Comparison of ENCODE assay signal across 29 cellular contexts in genomic region chr1:161987872-161988271, GRCh38.
"Had no signal": no experiment of that assay in that cellular context is flagged by ENCODE, and none has a peak within 500 bp of the region (broad histone marks: within the 10 kb centered on the region; RNA-seq: fewer than 3 reads in every experiment).

No MANE protein-coding gene starts in this region.

- H3K36me3 Mint-ChIP-seq: stimulated activated naive B cell treated with anti-CD40 and anti-IgM and Interleukin-4, amounts not matched to agents 10 μg/mL and 1 μg/mL and 100 μg/mL, for 72 hours had no signal

- H3K79me2 ChIP-seq: parathyroid adenoma had no signal

- H3K27me3 ChIP-seq: heart left ventricle, neutrophil, right atrium auricular region, right lobe of liver, stomach, testis, thyroid gland, upper lobe of right lung had no signal

- H3K27ac ChIP-seq: left ventricle myocardium inferior, parathyroid adenoma, psoas muscle, right atrium auricular region, right lobe of liver, stomach, testis, thyroid gland, upper lobe of right lung had no signal

- H3K4me1 Mint-ChIP-seq: neural crest cell; stimulated activated naive B cell treated with anti-CD40 and anti-IgM and Interleukin-4, amounts not matched to agents 10 μg/mL and 1 μg/mL and 100 μg/mL, for 72 hours had no signal

- H3K4me1 ChIP-seq: left ventricle myocardium inferior, parathyroid adenoma, psoas muscle, right atrium auricular region, right lobe of liver, testis, thyroid gland, upper lobe of right lung had no signal

- DNase-seq: heart left ventricle; hypothalamus; islet precursor cell; left ventricle myocardium inferior; mesendoderm; midbrain; mucosa of descending colon; naive thymus-derived CD8-positive, alpha-beta T cell; occipital lobe; psoas muscle; right lobe of liver; stimulated activated CD4-positive, alpha-beta T cell treated with anti-CD3 and anti-CD28 coated beads, Interleukin-12 subunit alpha, Interleukin-12 subunit beta, amount 100 ng/mL, for 4 hours; stimulated activated CD4-positive, alpha-beta T cell treated with anti-CD3 and anti-CD28 coated beads, Interleukin-15, amount 100 ng/mL, for 24 hours; stimulated activated CD4-positive, alpha-beta T cell treated with anti-CD3 and anti-CD28 coated beads, Interleukin-2, amount 100 ng/mL, for 24 hours; stimulated activated CD4-positive, alpha-beta T cell treated with anti-CD3 and anti-CD28 coated beads, Interleukin-4, amount 100 ng/mL, for 1 hour; stimulated activated naive B cell treated with anti-CD40 and anti-IgM and Interleukin-4, amounts not matched to agents 10 μg/mL and 1 μg/mL and 100 μg/mL, for 72 hours; stimulated activated naive CD8-positive, alpha-beta T cell treated with anti-CD3 and anti-CD28 coated beads, Interleukin-15, Interleukin-2, amounts not matched to agents 100 U/mL and 50 U/mL, for 24 hours; stomach; testis; thyroid gland; trophoblast cell; upper lobe of right lung had no signal

- H3K9me3 ChIP-seq: mucosa of descending colon, neutrophil, psoas muscle, right lobe of liver, testis, thyroid gland had no signal

- H3K4me3 Mint-ChIP-seq: naive thymus-derived CD8-positive, alpha-beta T cell; nephron; neural crest cell; stimulated activated naive B cell treated with anti-CD40 and anti-IgM and Interleukin-4, amounts not matched to agents 10 μg/mL and 1 μg/mL and 100 μg/mL, for 72 hours had no signal

- H3K36me3 ChIP-seq: neutrophil, right atrium auricular region, right lobe of liver, stomach, thyroid gland, upper lobe of right lung had no signal

- H3K27ac Mint-ChIP-seq: stimulated activated naive B cell treated with anti-CD40 and anti-IgM and Interleukin-4, amounts not matched to agents 10 μg/mL and 1 μg/mL and 100 μg/mL, for 72 hours had no signal

- H2AFZ ChIP-seq: parathyroid adenoma had no signal

- H3K4me3 ChIP-seq: heart left ventricle, left ventricle myocardium inferior, lung, mucosa of descending colon, psoas muscle, right atrium auricular region, right lobe of liver, skin epidermis, stomach, testis, thyroid gland, upper lobe of right lung had no signal

- ATAC-seq: heart left ventricle; mucosa of descending colon; naive thymus-derived CD8-positive, alpha-beta T cell; psoas muscle; right lobe of liver; stimulated activated naive B cell treated with anti-CD40 and anti-IgM and Interleukin-4, amounts not matched to agents 10 μg/mL and 1 μg/mL and 100 μg/mL, for 72 hours; stimulated activated naive CD8-positive, alpha-beta T cell treated with anti-CD3 and anti-CD28 coated beads, Interleukin-15, Interleukin-2, amounts not matched to agents 100 U/mL and 50 U/mL, for 24 hours had no signal

- H3K9ac ChIP-seq: parathyroid adenoma had no signal
